8 cellular contexts compared by ENCODE assay signal in genomic region chr11:72814831-72815618, GRCh38.
DNase-seq lines count a peak whose midpoint lies in the region; ATAC-seq and TF ChIP-seq lines count a peak whose summit lies in the region.

No MANE protein-coding gene starts in this region.

- no peak overlapping the region for H3K27ac ChIP-seq in iPS-20b (ENCODE audit: low read length)

- peaks cover 11% of the 10 kb centered on the region; the same call in 1 of the 2 replicates for H3K27me3 ChIP-seq in iPS-20b (ENCODE audit: insufficient read depth, low read length)

- DNase-seq in SHP77 (lab: John Stamatoyannopoulos, UW): peak; percentile 74 to 83
- DNase-seq in astrocyte of the hippocampus (ENCODE audit: low read depth, low spot score): peak; percentile 79
- peak in 2 of 3 donors; percentile 35 to 42 for DNase-seq in stimulated activated CD4-positive, alpha-beta T cell treated with anti-CD3 and anti-CD28 coated beads, Interleukin-12 subunit alpha, Interleukin-12 subunit beta, amount 100 ng/mL, for 48 hours (ENCODE audit: low read depth in 2 of 3, low spot score in 1 of 3)
- DNase-seq in retina: no peak

- H3K4me3 ChIP-seq in iPS-20b (ENCODE audit: low read length): peak overlapping the region; percentile 85

- ATAC-seq in GM21576 (IDR thresholded peaks at IDR 0.05; ENCODE audit: unreplicated experiment): peak; percentile 21

- TF ChIP-seq RAD21 in Ishikawa (IDR thresholded peaks at IDR 0.05; ENCODE audit: low read depth): no peak

- H3K9me3 ChIP-seq in ES-I3 (ENCODE audit: control insufficient read depth, insufficient read depth, low read length) (no peaks in the 10 kb centered on the region), iPS-20b (ENCODE audit: insufficient read depth, low read depth, low read length) (no peaks in the 10 kb centered on the region)

- H3K4me1 ChIP-seq in ES-I3 (ENCODE audit: insufficient read depth, low read length) (peaks cover 2% of the 10 kb centered on the region; the same call in 1 of the 2 replicates), iPS-20b (ENCODE audit: insufficient read depth, low read length) (peaks cover 9% of the 10 kb centered on the region; the same call in 1 of the 2 replicates)

- H3K36me3 ChIP-seq in ES-I3 (ENCODE audit: insufficient read depth, low read length) (no peaks in the 10 kb centered on the region), iPS-20b (ENCODE audit: insufficient read depth, low read depth, low read length) (no peaks in the 10 kb centered on the region)

- no peak for TF ChIP-seq EP300 in Ishikawa (IDR thresholded peaks at IDR 0.05; ENCODE audit: borderline replicate concordance)

- H3K9ac ChIP-seq in ES-I3 (ENCODE audit: low read depth, low read length): peak overlapping the region; percentile 75
- H3K9ac ChIP-seq in iPS-20b (ENCODE audit: low read depth, low read length): peak overlapping the region; percentile 89; the same call in 1 of the 2 replicates

TF ChIP-seq in Ishikawa, 13 proteins besides CTCF, POLR2A, EP300 and RAD21:
- TF ChIP-seq TAF1 (IDR thresholded peaks at IDR 0.05; ENCODE audit: low read depth) (no peak), CEBPB (IDR thresholded peaks at IDR 0.05) (no peak), TEAD4 (IDR thresholded peaks at IDR 0.05) (no peak), MAX (IDR thresholded peaks at IDR 0.05) (no peak; the same call in 1 of the 2 replicates), FOXM1 (IDR thresholded peaks at IDR 0.05; ENCODE audit: borderline replicate concordance, low read depth) (no peak), NFIC (IDR thresholded peaks at IDR 0.05) (no peak), ZBTB7A (IDR thresholded peaks at IDR 0.05; ENCODE audit: low read depth) (0 out of 2 replicates have a peak, but pooled peaks have one; percentile 7), YY1 (IDR thresholded peaks at IDR 0.05; ENCODE audit: low read depth) (no peak)
- TF ChIP-seq, protein P1, sequence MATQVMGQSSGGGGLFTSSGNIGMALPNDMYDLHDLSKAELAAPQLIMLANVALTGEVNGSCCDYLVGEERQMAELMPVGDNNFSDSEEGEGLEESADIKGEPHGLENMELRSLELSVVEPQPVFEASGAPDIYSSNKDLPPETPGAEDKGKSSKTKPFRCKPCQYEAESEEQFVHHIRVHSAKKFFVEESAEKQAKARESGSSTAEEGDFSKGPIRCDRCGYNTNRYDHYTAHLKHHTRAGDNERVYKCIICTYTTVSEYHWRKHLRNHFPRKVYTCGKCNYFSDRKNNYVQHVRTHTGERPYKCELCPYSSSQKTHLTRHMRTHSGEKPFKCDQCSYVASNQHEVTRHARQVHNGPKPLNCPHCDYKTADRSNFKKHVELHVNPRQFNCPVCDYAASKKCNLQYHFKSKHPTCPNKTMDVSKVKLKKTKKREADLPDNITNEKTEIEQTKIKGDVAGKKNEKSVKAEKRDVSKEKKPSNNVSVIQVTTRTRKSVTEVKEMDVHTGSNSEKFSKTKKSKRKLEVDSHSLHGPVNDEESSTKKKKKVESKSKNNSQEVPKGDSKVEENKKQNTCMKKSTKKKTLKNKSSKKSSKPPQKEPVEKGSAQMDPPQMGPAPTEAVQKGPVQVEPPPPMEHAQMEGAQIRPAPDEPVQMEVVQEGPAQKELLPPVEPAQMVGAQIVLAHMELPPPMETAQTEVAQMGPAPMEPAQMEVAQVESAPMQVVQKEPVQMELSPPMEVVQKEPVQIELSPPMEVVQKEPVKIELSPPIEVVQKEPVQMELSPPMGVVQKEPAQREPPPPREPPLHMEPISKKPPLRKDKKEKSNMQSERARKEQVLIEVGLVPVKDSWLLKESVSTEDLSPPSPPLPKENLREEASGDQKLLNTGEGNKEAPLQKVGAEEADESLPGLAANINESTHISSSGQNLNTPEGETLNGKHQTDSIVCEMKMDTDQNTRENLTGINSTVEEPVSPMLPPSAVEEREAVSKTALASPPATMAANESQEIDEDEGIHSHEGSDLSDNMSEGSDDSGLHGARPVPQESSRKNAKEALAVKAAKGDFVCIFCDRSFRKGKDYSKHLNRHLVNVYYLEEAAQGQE (IDR thresholded peaks at IDR 0.05; ENCODE audit: low read depth): no peak
